Comparison of ENCODE assay signal across 20 cellular contexts in the genomic region with DNA sequence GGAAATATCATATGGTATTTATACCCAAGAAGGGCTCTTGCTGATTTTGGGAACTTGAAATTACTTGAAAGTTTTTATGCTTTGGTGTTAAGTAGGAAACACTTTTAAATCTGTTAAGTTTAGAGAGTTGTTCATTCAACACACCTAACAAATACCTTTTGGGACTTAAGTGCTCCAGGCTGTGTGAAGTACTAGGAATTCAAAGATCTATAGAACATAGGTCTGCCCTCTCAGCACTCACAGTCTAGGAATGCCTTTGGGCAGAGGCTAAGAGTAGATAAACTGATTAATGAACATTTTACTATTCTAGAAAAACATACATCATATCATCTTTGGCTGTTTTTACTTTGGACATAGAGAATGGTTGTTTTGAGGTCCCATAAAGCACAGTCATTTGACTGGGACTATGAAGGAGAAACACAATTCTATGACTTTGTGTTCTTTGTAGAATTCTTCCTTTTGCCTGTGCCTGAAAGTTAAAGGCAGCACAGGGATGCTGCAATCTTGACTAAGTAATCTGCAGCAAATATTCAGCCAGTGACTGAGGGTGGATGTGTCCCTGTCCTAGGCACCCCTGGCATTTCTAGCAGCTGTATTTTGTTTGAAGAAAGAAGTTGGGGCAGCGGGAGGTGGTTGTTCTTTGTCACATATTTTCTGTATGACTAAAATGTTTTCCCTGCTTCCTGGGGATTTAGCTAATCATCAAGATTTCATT. TPM values are rescaled to one million over a fixed set of nuclear protein-coding genes. Genes with fewer than 3 reads are reported as not detected.
DNase-seq lines count a peak whose midpoint lies in the region; ATAC-seq and TF ChIP-seq lines count a peak whose summit lies in the region.
"Had no signal": no experiment of that assay in that cellular context is flagged by ENCODE, and none has a peak within 500 bp of the region (broad histone marks: within the 10 kb centered on the region; RNA-seq: fewer than 3 reads in every experiment).

No MANE protein-coding gene starts in this region.

- no peaks in the 10 kb centered on the region for H3K4me1 Mint-ChIP-seq in activated CD8-positive, alpha-beta memory T cell treated with anti-CD3 and anti-CD28 coated beads, Interleukin-2, amount 10 ng/mL, durations not matched to agents 7 days and 5 days

- H3K4me3 ChIP-seq in OCI-LY3 (ENCODE audit: low read length): peak overlapping the region; percentile 22; the same call in 1 of the 2 replicates
- no peak overlapping the region for H3K4me3 ChIP-seq in sigmoid colon
- no peak overlapping the region for H3K4me3 ChIP-seq in SK-N-SH (ENCODE audit: low read depth in 2 of 2, low read length in 1 of 2)
- H3K4me3 ChIP-seq: HAP-1 had no signal

- H3K36me3 ChIP-seq in OCI-LY3 (replicated peaks; ENCODE audit: low read depth, low read length) (no peaks in the 10 kb centered on the region), sigmoid colon (no peaks in the 10 kb centered on the region), SK-N-SH (replicated peaks in 1 of 2; ENCODE audit: control insufficient read depth in 1 of 2, insufficient read depth in 2 of 2, low read length in 1 of 2) (no peaks in the 10 kb centered on the region)
- H3K36me3 ChIP-seq: HAP-1 had no signal

- peaks cover 28% of the 10 kb centered on the region for H3K27me3 Mint-ChIP-seq in activated CD8-positive, alpha-beta memory T cell treated with anti-CD3 and anti-CD28 coated beads, Interleukin-2, amount 10 ng/mL, durations not matched to agents 7 days and 5 days

- H4K20me1 ChIP-seq in OCI-LY3 (ENCODE audit: insufficient read depth, low read length) (no peaks in the 10 kb centered on the region), SK-N-SH (ENCODE audit: insufficient read depth) (no peaks in the 10 kb centered on the region)

- H2AFZ ChIP-seq in OCI-LY3 (ENCODE audit: low read depth, low read length) (no peak overlapping the region), SK-N-SH (ENCODE audit: low read depth) (no peak overlapping the region)

- no peaks in the 10 kb centered on the region for H3F3A ChIP-seq in SK-N-SH (replicated peaks; ENCODE audit: insufficient read depth)

- no peaks in the 10 kb centered on the region for H3K9me3 Mint-ChIP-seq in activated CD8-positive, alpha-beta memory T cell treated with anti-CD3 and anti-CD28 coated beads, Interleukin-2, amount 10 ng/mL, durations not matched to agents 7 days and 5 days (ENCODE audit: low read depth)
- H3K9me3 Mint-ChIP-seq: CD14-positive monocyte had no signal

- peak; percentile 5 for ATAC-seq in GM18868 (IDR thresholded peaks at IDR 0.05; ENCODE audit: unreplicated experiment)
- no peak for ATAC-seq in activated CD8-positive, alpha-beta memory T cell treated with anti-CD3 and anti-CD28 coated beads, Interleukin-2, amount 10 ng/mL, durations not matched to agents 7 days and 5 days

- H3K27ac ChIP-seq in OCI-LY3 (ENCODE audit: low read length) (no peak overlapping the region), epithelial cell of prostate (peak overlapping the region; percentile 21), sigmoid colon (peak overlapping the region in 3 of 4 donors; percentile 41 to 53 (median 52)), SK-N-SH (ENCODE audit: low read depth in 2 of 2, low read length in 1 of 2) (no peak overlapping the region)

- no peaks in the 10 kb centered on the region for H3K9me3 ChIP-seq in OCI-LY3 (ENCODE audit: insufficient read depth, low read length)
- H3K9me3 ChIP-seq in sigmoid colon: no peaks in the 10 kb centered on the region
- H3K9me3 ChIP-seq in SK-N-SH: no peaks in the 10 kb centered on the region
- H3K9me3 ChIP-seq: HAP-1 had no signal

- H3K4me2 ChIP-seq in OCI-LY3 (ENCODE audit: low read length): peak overlapping the region; percentile 59
- H3K4me2 ChIP-seq in SK-N-SH: no peak overlapping the region

- intact Hi-C loops in sigmoid colon (cut with DNase I): loop anchor here (10.0 kb wide), 2 partner anchors 434 to 1336 kb away; partner anchors contain the start of gene HNRNPD

- no peak for TF ChIP-seq RAD21 in SK-N-SH (IDR thresholded peaks at IDR 0.05; ENCODE audit: low read length)

- no peaks in the 10 kb centered on the region for H3K9me2 ChIP-seq in SK-N-SH

- no peak for TF ChIP-seq POLR2A in sigmoid colon (IDR thresholded peaks at IDR 0.05)

- H3K79me2 ChIP-seq in OCI-LY3 (ENCODE audit: low read length): no peaks in the 10 kb centered on the region
- no peaks in the 10 kb centered on the region for H3K79me2 ChIP-seq in SK-N-SH (ENCODE audit: insufficient read depth)

- H3K9ac ChIP-seq in OCI-LY3 (ENCODE audit: low read length) (no peak overlapping the region), SK-N-SH (no peak overlapping the region)

- H3K27me3 ChIP-seq in OCI-LY3 (ENCODE audit: low read depth, low read length) (peaks cover 13% of the 10 kb centered on the region), sigmoid colon (no peaks in the 10 kb centered on the region), SK-N-SH (ENCODE audit: insufficient read depth) (peaks cover 18% of the 10 kb centered on the region)

- TF ChIP-seq EP300 in sigmoid colon (IDR thresholded peaks at IDR 0.05) (no peak), SK-N-SH (IDR thresholded peaks at IDR 0.05; ENCODE audit: borderline replicate concordance in 1 of 2, low read depth in 1 of 2, low read length in 1 of 2) (no peak)

- peaks cover 21% of the 10 kb centered on the region for H3K4me1 ChIP-seq in OCI-LY3 (ENCODE audit: low read length)
- H3K4me1 ChIP-seq in sigmoid colon: peaks cover 0 to 75% (median 24%) of the 10 kb centered on the region in 4 donors
- no peaks in the 10 kb centered on the region; a peak in 1 of 4 replicates for H3K4me1 ChIP-seq in SK-N-SH (ENCODE audit: control insufficient read depth in 1 of 2, insufficient read depth in 2 of 2, low read depth in 1 of 2, low read length in 1 of 2)
- H3K4me1 ChIP-seq: HAP-1 had no signal

- DNase-seq in epithelial cell of prostate (ENCODE audit: low read depth, low spot score): no peak
- no peak for DNase-seq in sigmoid colon
- DNase-seq in AG08395 (ENCODE audit: low spot score): no peak
- no peak for DNase-seq in SK-N-SH
- no peak for DNase-seq in globus pallidus (ENCODE audit: low spot score)
- DNase-seq in activated CD8-positive, alpha-beta memory T cell treated with anti-CD3 and anti-CD28 coated beads, Interleukin-2, amount 10 ng/mL, durations not matched to agents 7 days and 5 days: no peak
- DNase-seq: DMS 273 treated with DMSO at 0.1 percent for 48 hours, KBM-7, NCI-H1048, NCI-H146, NCI-H2081 treated with DMSO at 0.1 percent for 48 hours, NCI-H510A treated with DMSO at 0.1 percent for 48 hours, RPMI8226, SIG-M5 had no signal

- no peak overlapping the region for H3K27ac Mint-ChIP-seq in activated CD8-positive, alpha-beta memory T cell treated with anti-CD3 and anti-CD28 coated beads, Interleukin-2, amount 10 ng/mL, durations not matched to agents 7 days and 5 days
- H3K27ac Mint-ChIP-seq: CD14-positive monocyte had no signal

- TF ChIP-seq CTCF in OCI-LY3 (IDR thresholded peaks at IDR 0.05; ENCODE audit: low read depth, low read length): no peak
- no peak for TF ChIP-seq CTCF in sigmoid colon (IDR thresholded peaks at IDR 0.05)
- no peak for TF ChIP-seq CTCF in SK-N-SH (IDR thresholded peaks at IDR 0.05)

- CTCF ChIA-PET in SK-N-SH (lab: Yijun Ruan, JAX): interaction anchor here (1.0 to 2.4 kb wide), 11 partner anchors 8 to 677 kb away, joined by 3 to 26 read pairs (median 6); partner anchors contain the start of gene BMP3
- CTCF ChIA-PET in activated CD8-positive, alpha-beta memory T cell treated with anti-CD3 and anti-CD28 coated beads, Interleukin-2, amount 10 ng/mL, durations not matched to agents 7 days and 5 days (lab: Charles Lee): interaction anchor here (0.9 to 1.8 kb wide), 8 partner anchors 9 to 676 kb away, joined by 3 to 15 read pairs (median 5); no protein-coding TSS in a partner anchor

- no peak overlapping the region for H3K4me3 Mint-ChIP-seq in activated CD8-positive, alpha-beta memory T cell treated with anti-CD3 and anti-CD28 coated beads, Interleukin-2, amount 10 ng/mL, durations not matched to agents 7 days and 5 days
- H3K4me3 Mint-ChIP-seq: CD14-positive monocyte had no signal

- POLR2A ChIA-PET in SK-N-SH (lab: Yijun Ruan, JAX): no interaction called here

- 67 to 69% methylated on average over 1 of the region's 1 CpG for WGBS in sigmoid colon, 2 donors
- WGBS in SK-N-SH (ENCODE audit: low lambda C conversion rate): 5% methylated on average over 1 of the region's 1 CpG

- no peaks in the 10 kb centered on the region for H3K36me3 Mint-ChIP-seq in activated CD8-positive, alpha-beta memory T cell treated with anti-CD3 and anti-CD28 coated beads, Interleukin-2, amount 10 ng/mL, durations not matched to agents 7 days and 5 days
- H3K36me3 Mint-ChIP-seq: CD14-positive monocyte had no signal

TF ChIP-seq in SK-N-SH, 30 proteins besides CTCF, POLR2A, EP300 and RAD21:
- no peak for TF ChIP-seq RXRA (IDR thresholded peaks at IDR 0.05; ENCODE audit: borderline replicate concordance, low read depth)
- no peak for TF ChIP-seq RFX5 (IDR thresholded peaks at IDR 0.05; ENCODE audit: low read length)
- no peak for TF ChIP-seq NFIC (IDR thresholded peaks at IDR 0.05; ENCODE audit: borderline replicate concordance)
- TF ChIP-seq, protein P1, sequence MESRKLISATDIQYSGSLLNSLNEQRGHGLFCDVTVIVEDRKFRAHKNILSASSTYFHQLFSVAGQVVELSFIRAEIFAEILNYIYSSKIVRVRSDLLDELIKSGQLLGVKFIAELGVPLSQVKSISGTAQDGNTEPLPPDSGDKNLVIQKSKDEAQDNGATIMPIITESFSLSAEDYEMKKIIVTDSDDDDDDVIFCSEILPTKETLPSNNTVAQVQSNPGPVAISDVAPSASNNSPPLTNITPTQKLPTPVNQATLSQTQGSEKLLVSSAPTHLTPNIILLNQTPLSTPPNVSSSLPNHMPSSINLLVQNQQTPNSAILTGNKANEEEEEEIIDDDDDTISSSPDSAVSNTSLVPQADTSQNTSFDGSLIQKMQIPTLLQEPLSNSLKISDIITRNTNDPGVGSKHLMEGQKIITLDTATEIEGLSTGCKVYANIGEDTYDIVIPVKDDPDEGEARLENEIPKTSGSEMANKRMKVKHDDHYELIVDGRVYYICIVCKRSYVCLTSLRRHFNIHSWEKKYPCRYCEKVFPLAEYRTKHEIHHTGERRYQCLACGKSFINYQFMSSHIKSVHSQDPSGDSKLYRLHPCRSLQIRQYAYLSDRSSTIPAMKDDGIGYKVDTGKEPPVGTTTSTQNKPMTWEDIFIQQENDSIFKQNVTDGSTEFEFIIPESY (IDR thresholded peaks at IDR 0.05; ENCODE audit: borderline replicate concordance, low read depth): no peak
- no peak for TF ChIP-seq POLR2AphosphoS5 (IDR thresholded peaks at IDR 0.05; ENCODE audit: low read depth, low read length)
- TF ChIP-seq JUND (IDR thresholded peaks at IDR 0.05): no peak
- TF ChIP-seq MXI1 (IDR thresholded peaks at IDR 0.05; ENCODE audit: low read depth, low read length): no peak
- no peak for TF ChIP-seq YY1 (IDR thresholded peaks at IDR 0.05; ENCODE audit: low read depth)

RNA-seq across cellular contexts. Expression of gene BMP3, which starts 8.3 kb away (rescaled TPM):
- total RNA-seq in sigmoid colon: 10 to 100 TPM; 30.5 to 63.1 (median 40.7) TPM
- 1 to 10 TPM; 3.7 to 5.3 (median 4.2) TPM for polyA plus RNA-seq in sigmoid colon
- 0.12 and 0.13 TPM in 2 replicates for polyA plus RNA-seq in SK-N-SH (2012; rRNA removed)
- polyA plus RNA-seq in SK-N-SH (2012; cell fraction: cytosol; rRNA removed): 0.04 and 0.08 TPM in 2 replicates
- polyA plus RNA-seq in SK-N-SH (2012; cell fraction: nucleus; rRNA removed): 0.29 and 0.74 TPM in 2 replicates
- not detected for total RNA-seq in activated CD8-positive, alpha-beta memory T cell treated with anti-CD3 and anti-CD28 coated beads, Interleukin-2, amount 10 ng/mL, durations not matched to agents 7 days and 5 days
- total RNA-seq: A673, Daoy had no signal
- polyA plus RNA-seq: CD14-positive monocyte had no signal

Comparison
In these comparisons a context has a peak if more than half of its experiments do, and no peak if none do; other contexts are left out.
1. H3K27ac ChIP-seq: peak in epithelial cell of prostate (single experiment) and sigmoid colon (3 of 4); none in OCI-LY3 (single experiment) and SK-N-SH (0 of 2).
2. RNA of gene BMP3, which starts 8.3 kb away (total RNA-seq): 30.5 to 63.1 TPM in sigmoid colon; not detected in activated CD8-positive, alpha-beta memory T cell treated with anti-CD3 and anti-CD28 coated beads, Interleukin-2, amount 10 ng/mL, durations not matched to agents 7 days and 5 days; every median in the first group is over 10 times any median in the second.